In genomic region chr2:38115216-38116012, GRCh38 we compare ENCODE assay signal across 1 cellular context.
TF ChIP-seq lines count a peak whose summit lies in the region.

No MANE protein-coding gene starts in this region.

TF ChIP-seq in HEK293, 187 proteins besides CTCF, POLR2A, EP300 and RAD21 (continued from another document):
- TF ChIP-seq ZNF26 (tag by site-specific recombination; IDR thresholded peaks at IDR 0.05): no peak
- TF ChIP-seq SP7 (tag by site-specific recombination; IDR thresholded peaks at IDR 0.05): 0 out of 2 replicates have a peak, but pooled peaks have one; percentile 18
- no peak for TF ChIP-seq ZNF24 (tag by site-specific recombination; IDR thresholded peaks at IDR 0.05)
- TF ChIP-seq ZBTB7A (tag by site-specific recombination; IDR thresholded peaks at IDR 0.05; ENCODE audit: low read depth): no peak
- no peak for TF ChIP-seq ZNF223 (tag by site-specific recombination; IDR thresholded peaks at IDR 0.05)
- no peak for TF ChIP-seq ZNF112 (tag by site-specific recombination; IDR thresholded peaks at IDR 0.05)
- no peak for TF ChIP-seq ZNF148 (tag by site-specific recombination; IDR thresholded peaks at IDR 0.05; ENCODE audit: borderline replicate concordance)
